Comparison of ENCODE assay signal across 12 cellular contexts in genomic region chr1:200411406-200412257, GRCh38. TPM values are rescaled to one million over a fixed set of nuclear protein-coding genes. Genes with fewer than 3 reads are reported as not detected.
DNase-seq lines count a peak whose midpoint lies in the region; ATAC-seq and TF ChIP-seq lines count a peak whose summit lies in the region.
"Had no signal": no experiment of that assay in that cellular context is flagged by ENCODE, and none has a peak within 500 bp of the region (broad histone marks: within the 10 kb centered on the region; RNA-seq: fewer than 3 reads in every experiment).

No MANE protein-coding gene starts in this region.

- in situ Hi-C loops in HAP-1 (cut with MboI; ENCODE audit: low sequenced_read_pairs), result no loop called here

- ATAC-seq in activated T-helper 17 cell treated with anti-CD3 and anti-CD28 coated beads, Interleukin-2, amount 50 U/mL, for 72 hours (replicated peaks), result no peak
- no peak for ATAC-seq in HG02571 (IDR thresholded peaks at IDR 0.05; ENCODE audit: unreplicated experiment)
- ATAC-seq: activated naive CD4-positive, alpha-beta T cell treated with anti-CD3 and anti-CD28 coated beads, Interleukin-2, amount 50 U/mL, for 72 hours had no signal

- peaks cover 36% of the 10 kb centered on the region for H3K36me3 Mint-ChIP-seq in activated T-helper 17 cell treated with anti-CD3 and anti-CD28 coated beads, Interleukin-2, amount 50 U/mL, for 72 hours (ENCODE audit: low read depth)
- H3K36me3 Mint-ChIP-seq in activated CD4-positive, alpha-beta memory T cell treated with anti-CD3 and anti-CD28 coated beads for 36 hours, result peaks cover 26% of the 10 kb centered on the region

- H3K27ac Mint-ChIP-seq in activated T-helper 17 cell treated with anti-CD3 and anti-CD28 coated beads, Interleukin-2, amount 50 U/mL, for 72 hours, result peak overlapping the region; percentile 59
- H3K27ac Mint-ChIP-seq in activated CD4-positive, alpha-beta memory T cell treated with anti-CD3 and anti-CD28 coated beads for 36 hours, result no peak overlapping the region

- no peaks in the 10 kb centered on the region for H3K27me3 ChIP-seq in HAP-1 (ENCODE audit: low read depth)

- TF ChIP-seq CTCF in retinal pigment epithelial cell (conservative IDR thresholded peaks at IDR 0.05; ENCODE audit: low read depth, low read length), result no peak

- no peak overlapping the region for H3K4me3 ChIP-seq in HAP-1
- H3K4me3 ChIP-seq in iPS-18c (ENCODE audit: insufficient read depth, low read depth, low read length), result peak overlapping the region; percentile 52
- peak overlapping the region; percentile 35 for H3K4me3 ChIP-seq in retinal pigment epithelial cell (ENCODE audit: low read length)

- peaks cover 36% of the 10 kb centered on the region for H3K4me1 Mint-ChIP-seq in activated T-helper 17 cell treated with anti-CD3 and anti-CD28 coated beads, Interleukin-2, amount 50 U/mL, for 72 hours
- H3K4me1 Mint-ChIP-seq in activated CD4-positive, alpha-beta memory T cell treated with anti-CD3 and anti-CD28 coated beads for 36 hours (ENCODE audit: low read depth), result peaks cover 46% of the 10 kb centered on the region

- H3K9me3 ChIP-seq in HAP-1, result no peaks in the 10 kb centered on the region; the same call in 1 of the 2 replicates
- H3K9me3 ChIP-seq in iPS-18c (ENCODE audit: control insufficient read depth, insufficient read depth, low read length), result no peaks in the 10 kb centered on the region

- CTCF ChIA-PET in activated CD4-positive, alpha-beta memory T cell treated with anti-CD3 and anti-CD28 coated beads for 36 hours (lab: Charles Lee), result interaction anchor here (2.4 kb wide), 1 partner anchor 78 kb away, joined by 13 read pairs; no protein-coding TSS in a partner anchor

- DNase-seq in HAP-1 (ENCODE audit: low spot score in 2 of 2), result peak; percentile 45 to 73
- DNase-seq in retinal pigment epithelial cell (ENCODE audit: low read depth), result no peak
- no peak for DNase-seq in NCI-H82 (lab: John Stamatoyannopoulos, UW)
- no peak for DNase-seq in activated CD4-positive, alpha-beta memory T cell treated with anti-CD3 and anti-CD28 coated beads for 36 hours
- DNase-seq: COR-L47, NCI-H1048, NCI-H226, T1000 had no signal

- no peaks in the 10 kb centered on the region for H3K27me3 Mint-ChIP-seq in activated T-helper 17 cell treated with anti-CD3 and anti-CD28 coated beads, Interleukin-2, amount 50 U/mL, for 72 hours
- H3K27me3 Mint-ChIP-seq in activated CD4-positive, alpha-beta memory T cell treated with anti-CD3 and anti-CD28 coated beads for 36 hours, result no peaks in the 10 kb centered on the region

- H3K36me3 ChIP-seq in HAP-1 (replicated peaks), result peaks cover 15% of the 10 kb centered on the region

- H3K9me3 Mint-ChIP-seq in activated T-helper 17 cell treated with anti-CD3 and anti-CD28 coated beads, Interleukin-2, amount 50 U/mL, for 72 hours, result no peaks in the 10 kb centered on the region
- H3K9me3 Mint-ChIP-seq in activated CD4-positive, alpha-beta memory T cell treated with anti-CD3 and anti-CD28 coated beads for 36 hours, result no peaks in the 10 kb centered on the region
- H3K9me3 Mint-ChIP-seq: activated naive CD4-positive, alpha-beta T cell treated with anti-CD3 and anti-CD28 coated beads, Interleukin-2, amount 50 U/mL, for 72 hours had no signal

- intact Hi-C loops in activated CD4-positive, alpha-beta memory T cell treated with anti-CD3 and anti-CD28 coated beads for 36 hours (cut with micrococcal nuclease), result loop anchor here (2.0 to 5.0 kb wide), 2 partner anchors 71 to 259 kb away; no protein-coding TSS in a partner anchor

- peak overlapping the region; percentile 96 for H3K4me3 Mint-ChIP-seq in activated T-helper 17 cell treated with anti-CD3 and anti-CD28 coated beads, Interleukin-2, amount 50 U/mL, for 72 hours
- no peak overlapping the region for H3K4me3 Mint-ChIP-seq in activated CD4-positive, alpha-beta memory T cell treated with anti-CD3 and anti-CD28 coated beads for 36 hours

- H3K4me1 ChIP-seq in HAP-1, result peaks cover 26% of the 10 kb centered on the region

- POLR2A ChIA-PET in activated CD4-positive, alpha-beta memory T cell treated with anti-CD3 and anti-CD28 coated beads for 36 hours (lab: Charles Lee), result interaction anchor here (0.5 kb wide), 1 partner anchor 62 kb away, joined by 4 read pairs; no protein-coding TSS in a partner anchor

RNA-seq across cellular contexts. Expression of gene ZNF281, which starts 1.8 kb away (rescaled TPM):
- total RNA-seq in activated T-helper 17 cell treated with anti-CD3 and anti-CD28 coated beads, Interleukin-2, amount 50 U/mL, for 72 hours, result 10 to 100 TPM; 13.1 to 15.8 TPM
- total RNA-seq in activated CD4-positive, alpha-beta memory T cell treated with anti-CD3 and anti-CD28 coated beads for 36 hours, result 10 to 100 TPM; 11.0 to 11.2 TPM

Comparison
In these comparisons a context has a peak if more than half of its experiments do, and no peak if none do; other contexts are left out.
1. DNase-seq: peak in HAP-1 (2 of 2); none in retinal pigment epithelial cell (single experiment), NCI-H82 (single experiment) and activated CD4-positive, alpha-beta memory T cell treated with anti-CD3 and anti-CD28 coated beads for 36 hours (single experiment).